32 cellular contexts compared by ENCODE assay signal in genomic region chr2:236041616-236042015, GRCh38.
"Had no signal": no experiment of that assay in that cellular context is flagged by ENCODE, and none has a peak within 500 bp of the region (broad histone marks: within the 10 kb centered on the region; RNA-seq: fewer than 3 reads in every experiment).

No MANE protein-coding gene starts in this region.

- H3K27me3 Mint-ChIP-seq: activated B cell treated with CpG ODN at 0.5 μM for 24 hours, brain had no signal

- H3K4me1 Mint-ChIP-seq: activated B cell treated with CpG ODN at 0.5 μM for 24 hours, brain, T-cell had no signal

- H3K27ac ChIP-seq: KMS-11, VCaP had no signal

- H3K36me3 Mint-ChIP-seq: activated CD4-positive, alpha-beta memory T cell treated with anti-CD3 and anti-CD28 coated beads for 36 hours; T-cell had no signal

- H3K4me2 ChIP-seq: KMS-11 had no signal

- H3K4me3 Mint-ChIP-seq: activated B cell treated with CpG ODN at 0.5 μM for 24 hours; activated CD4-positive, alpha-beta memory T cell treated with anti-CD3 and anti-CD28 coated beads for 36 hours; activated naive CD4-positive, alpha-beta T cell treated with anti-CD3 and anti-CD28 coated beads for 36 hours; activated T-cell treated with anti-CD3 and anti-CD28 coated beads, Interleukin-2, amount 50 U/mL, for 4 hours; activated T-helper 1 cell treated with anti-CD3 and anti-CD28 coated beads, Interleukin-12 subunit alpha, Interleukin-12 subunit beta, Interleukin-2, Interleukin-4 antibody, amounts not matched to agents 30 ng/mL and 10 ng/mL and 1 ng/mL, durations not matched to agents 14 hours and 24 hours and 36 hours; brain; T-cell; T-helper 17 cell had no signal

- DNase-seq: activated B cell treated with CpG ODN at 0.5 μM for 24 hours; activated CD4-positive, alpha-beta memory T cell treated with anti-CD3 and anti-CD28 coated beads for 36 hours; activated CD4-positive, alpha-beta T cell treated with anti-CD3 and anti-CD28 coated beads for 4 hours; activated CD4-positive, alpha-beta T cell treated with anti-CD3 and anti-CD28 coated beads, Interleukin-2, amount 50 U/mL, for 1 hour; activated CD4-positive, CD25-positive, alpha-beta regulatory T cell treated with anti-CD3 and anti-CD28 coated beads, Interleukin-2, amount 50 U/mL, for 72 hours; activated CD8-positive, alpha-beta memory T cell treated with anti-CD3 and anti-CD28 coated beads, Interleukin-2, amount 50 U/mL, for 4 hours; activated gamma-delta T cell treated with Interleukin-2 at 50 U/mL for 16 hours; activated naive CD4-positive, alpha-beta T cell treated with anti-CD3 and anti-CD28 coated beads for 36 hours; activated T-cell treated with anti-CD3 and anti-CD28 coated beads for 4 hours; activated T-cell treated with anti-CD3 and anti-CD28 coated beads, Interleukin-2, amount 50 U/mL, for 4 hours; anterior cingulate cortex; central memory CD4-positive, alpha-beta T cell; MM.1S; MV-4-11; NCI-H1092; NCI-H1436 treated with DMSO at 0.1 percent for 48 hours; NCI-H1694 treated with DMSO at 0.1 percent for 48 hours; NCI-H2029; NCI-H345; NCI-H524 treated with DMSO at 0.1 percent for 48 hours; SIG-M5; T-cell; T-helper 17 cell; T-helper 9 cell had no signal

- H3K9ac ChIP-seq: KMS-11 had no signal

- ATAC-seq: activated naive CD4-positive, alpha-beta T cell treated with anti-CD3 and anti-CD28 coated beads, Interleukin-2, amount 50 U/mL, for 72 hours; activated T-cell treated with anti-CD3 and anti-CD28 coated beads, Interleukin-2, amount 50 U/mL, for 4 hours; Panc1; Right ventricle myocardium inferior; SK-N-SH treated with all-trans-retinoic acid at 6 μM for 48 hours; T-cell; T-helper 17 cell had no signal

- H3K9me3 Mint-ChIP-seq: activated B cell treated with CpG ODN at 0.5 μM for 24 hours; activated CD4-positive, alpha-beta memory T cell treated with anti-CD3 and anti-CD28 coated beads for 36 hours; activated naive CD4-positive, alpha-beta T cell treated with anti-CD3 and anti-CD28 coated beads for 36 hours; activated naive CD4-positive, alpha-beta T cell treated with anti-CD3 and anti-CD28 coated beads, Interleukin-2, amount 50 U/mL, for 72 hours; activated T-cell treated with anti-CD3 and anti-CD28 coated beads, Interleukin-2, amount 50 U/mL, for 4 hours; activated T-helper 1 cell treated with anti-CD3 and anti-CD28 coated beads, Interleukin-12 subunit alpha, Interleukin-12 subunit beta, Interleukin-2, Interleukin-4 antibody, amounts not matched to agents 30 ng/mL and 10 ng/mL and 1 ng/mL, durations not matched to agents 14 hours and 24 hours and 36 hours; brain; T-cell had no signal

- H3K27ac Mint-ChIP-seq: activated B cell treated with CpG ODN at 0.5 μM for 24 hours; activated CD4-positive, alpha-beta memory T cell treated with anti-CD3 and anti-CD28 coated beads for 36 hours; activated naive CD4-positive, alpha-beta T cell treated with anti-CD3 and anti-CD28 coated beads for 36 hours; activated T-helper 1 cell treated with anti-CD3 and anti-CD28 coated beads, Interleukin-12 subunit alpha, Interleukin-12 subunit beta, Interleukin-2, Interleukin-4 antibody, amounts not matched to agents 30 ng/mL and 10 ng/mL and 1 ng/mL, durations not matched to agents 14 hours and 24 hours and 36 hours; brain; T-cell; T-helper 17 cell had no signal
